Comparison of ENCODE assay signal across 19 cellular contexts in genomic region chr2:133139847-133140533, GRCh38.
A peak's percentile ranks its signal among the peaks of the same experiment; 100 is the strongest.
DNase-seq lines count a peak whose midpoint lies in the region; ATAC-seq and TF ChIP-seq lines count a peak whose summit lies in the region.
"Had no signal": no experiment of that assay in that cellular context is flagged by ENCODE, and none has a peak within 500 bp of the region (broad histone marks: within the 10 kb centered on the region; RNA-seq: fewer than 3 reads in every experiment).

No MANE protein-coding gene starts in this region.

- H3K4me3 Mint-ChIP-seq in GM23338 (peak overlapping the region; percentile 28), WTC11 (peak overlapping the region; percentile 29)
- H3K4me3 Mint-ChIP-seq: activated T-cell treated with anti-CD3 and anti-CD28 coated beads, Interleukin-2, amount 50 U/mL, for 4 hours; immature natural killer cell; mesothelial cell of epicardium; T-helper 2 cell treated with Interferon-gamma antibody and Interleukin-4, amounts not matched to agents 5 μg/mL and 100 μg/mL, for 36 hours had no signal

- H2AFZ ChIP-seq in ACC112 (ENCODE audit: low read length, unreplicated experiment) = peak overlapping the region; percentile 69
- H2AFZ ChIP-seq in GM23338 = no peak overlapping the region
- H2AFZ ChIP-seq: parathyroid adenoma had no signal

- H3K27ac Mint-ChIP-seq in GM23338 = no peak overlapping the region
- H3K27ac Mint-ChIP-seq in WTC11 = no peak overlapping the region
- H3K27ac Mint-ChIP-seq: immature natural killer cell; mesothelial cell of epicardium; T-helper 2 cell treated with Interferon-gamma antibody and Interleukin-4, amounts not matched to agents 5 μg/mL and 100 μg/mL, for 36 hours had no signal

- H3K9me3 ChIP-seq in left ventricle myocardium inferior (replicated peaks) = no peaks in the 10 kb centered on the region
- H3K9me3 ChIP-seq: adrenal gland, thoracic aorta had no signal

- intact Hi-C loops in left ventricle myocardium inferior (cut with micrococcal nuclease) = no loop called here

- no peaks in the 10 kb centered on the region for H3F3A ChIP-seq in GM23338 (replicated peaks; ENCODE audit: low read depth)

- H3K4me3 ChIP-seq in ACC112 (ENCODE audit: low read depth, low read length) = peak overlapping the region; percentile 62; the same call in 1 of the 2 replicates
- 0 out of 2 replicates have a peak overlapping the region, but pooled peaks have one; percentile 2 for H3K4me3 ChIP-seq in GM23338
- H3K4me3 ChIP-seq in left ventricle myocardium inferior = no peak overlapping the region
- H3K4me3 ChIP-seq: adrenal gland, thoracic aorta had no signal

- TF ChIP-seq CTCF in GM23338 (conservative IDR thresholded peaks at IDR 0.05; ENCODE audit: low read depth in 2 of 2) = no peak
- TF ChIP-seq CTCF in WTC11 (IDR thresholded peaks at IDR 0.05) = no peak
- no peak for TF ChIP-seq CTCF in left ventricle myocardium inferior (IDR thresholded peaks at IDR 0.05; ENCODE audit: borderline replicate concordance)

- DNase-seq in GM23338 (ENCODE audit: low spot score) = peak; percentile 62
- no peak for DNase-seq in WTC11 (ENCODE audit: low spot score)
- peak; percentile 22 for DNase-seq in inferior parietal cortex (ENCODE audit: extremely low spot score)
- DNase-seq in left ventricle myocardium inferior = no peak
- no peak for DNase-seq in NCI-H446 (lab: John Stamatoyannopoulos, UW)
- DNase-seq in activated gamma-delta T cell (lab: John Stamatoyannopoulos, UW) = no peak
- no peak for DNase-seq in D341Med (ENCODE audit: low spot score)
- DNase-seq: activated CD4-positive, alpha-beta T cell treated with anti-CD3 and anti-CD28 coated beads for 4 hours; activated T-cell treated with anti-CD3 and anti-CD28 coated beads, Interleukin-2, amount 50 U/mL, for 4 hours; adrenal gland; immature natural killer cell; NCI-H446 treated with DMSO at 0.1 percent for 48 hours; stimulated activated CD4-positive, alpha-beta T cell treated with anti-CD3 and anti-CD28 coated beads, Interleukin-12 subunit alpha, Interleukin-12 subunit beta, amount 100 ng/mL, for 4 hours had no signal

- H3K9me3 Mint-ChIP-seq in GM23338 (no peaks in the 10 kb centered on the region), WTC11 (no peaks in the 10 kb centered on the region)
- H3K9me3 Mint-ChIP-seq: mesothelial cell of epicardium had no signal

- no peaks in the 10 kb centered on the region for H3K27me3 ChIP-seq in ACC112 (ENCODE audit: insufficient read depth, low read length)
- peaks cover 9% of the 10 kb centered on the region; the same call in 1 of the 2 replicates for H3K27me3 ChIP-seq in GM23338 (ENCODE audit: insufficient read depth)
- H3K27me3 ChIP-seq in left ventricle myocardium inferior (ENCODE audit: low read depth) = no peaks in the 10 kb centered on the region
- H3K27me3 ChIP-seq: adrenal gland had no signal

- H3K4me2 ChIP-seq in GM23338 = peak overlapping the region; percentile 34

- H3K4me1 ChIP-seq in ACC112 (ENCODE audit: control insufficient read depth, insufficient read depth, low read length, unreplicated experiment) = no peaks in the 10 kb centered on the region
- H3K4me1 ChIP-seq in GM23338 (ENCODE audit: insufficient read depth) = peaks cover 27% of the 10 kb centered on the region
- H3K4me1 ChIP-seq in left ventricle myocardium inferior = no peaks in the 10 kb centered on the region
- H3K4me1 ChIP-seq: adrenal gland had no signal

- H3K27me3 Mint-ChIP-seq in GM23338 (ENCODE audit: insufficient read depth, low read depth, poor library complexity) (peaks cover 11% of the 10 kb centered on the region), WTC11 (ENCODE audit: low read depth) (peaks cover 50% of the 10 kb centered on the region)

- POLR2A ChIA-PET in WTC11 (lab: Charles Lee) = interaction anchor here (0.6 to 1.0 kb wide), 2 partner anchors 10 to 872 kb away, joined by 3 read pairs; no protein-coding TSS in a partner anchor

- CTCF ChIA-PET in WTC11 (lab: Charles Lee) = interaction anchor here (0.9 to 1.5 kb wide), 2 partner anchors 31 to 228 kb away, joined by 3 to 6 read pairs; no protein-coding TSS in a partner anchor

- no peaks in the 10 kb centered on the region for H4K20me1 ChIP-seq in GM23338 (replicated peaks; ENCODE audit: insufficient read depth)

- peak; percentile 85 for ATAC-seq in GM23338
- peak; percentile 67 for ATAC-seq in WTC11
- ATAC-seq: activated T-cell treated with anti-CD3 and anti-CD28 coated beads, Interleukin-2, amount 50 U/mL, for 4 hours; Panc1 had no signal

- no peaks in the 10 kb centered on the region for H3K9me2 ChIP-seq in GM23338 (ENCODE audit: insufficient read depth)

- H3K79me2 ChIP-seq in ACC112 (ENCODE audit: control insufficient read depth, insufficient read depth, low read length, unreplicated experiment) = no peaks in the 10 kb centered on the region
- H3K79me2 ChIP-seq in GM23338 (replicated peaks; ENCODE audit: insufficient read depth) = no peaks in the 10 kb centered on the region
- H3K79me2 ChIP-seq: parathyroid adenoma had no signal

- H3K36me3 ChIP-seq in ACC112 (ENCODE audit: insufficient read depth, low read length) (no peaks in the 10 kb centered on the region), GM23338 (ENCODE audit: insufficient read depth) (no peaks in the 10 kb centered on the region), left ventricle myocardium inferior (no peaks in the 10 kb centered on the region)
- H3K36me3 ChIP-seq: adrenal gland, thoracic aorta had no signal

- no peaks in the 10 kb centered on the region for H3K36me3 Mint-ChIP-seq in GM23338 (ENCODE audit: low read depth)
- no peaks in the 10 kb centered on the region for H3K36me3 Mint-ChIP-seq in WTC11
- H3K36me3 Mint-ChIP-seq: immature natural killer cell, mesothelial cell of epicardium had no signal

- H3K4me1 Mint-ChIP-seq in GM23338 = peaks cover 45% of the 10 kb centered on the region
- H3K4me1 Mint-ChIP-seq in WTC11 = peaks cover 48% of the 10 kb centered on the region
- H3K4me1 Mint-ChIP-seq: immature natural killer cell, mesothelial cell of epicardium had no signal

- H3K27ac ChIP-seq in ACC112 (ENCODE audit: low read depth, low read length) (no peak overlapping the region), GM23338 (ENCODE audit: low read depth) (no peak overlapping the region), left ventricle myocardium inferior (replicated peaks) (no peak overlapping the region)
- H3K27ac ChIP-seq: adrenal gland, parathyroid adenoma, thoracic aorta had no signal

TF ChIP-seq in GM23338, 12 proteins besides CTCF, POLR2A, EP300 and RAD21:
- TF ChIP-seq NANOG (IDR thresholded peaks at IDR 0.05; ENCODE audit: borderline replicate concordance) (peak; percentile 95), JUNB (IDR thresholded peaks at IDR 0.05; ENCODE audit: unreplicated experiment) (no peak), EZH2 (IDR thresholded peaks at IDR 0.05; ENCODE audit: low read depth, unreplicated experiment) (no peak)

TF ChIP-seq in WTC11, 78 proteins besides CTCF, POLR2A, EP300 and RAD21:
- TF ChIP-seq, protein P1, sequence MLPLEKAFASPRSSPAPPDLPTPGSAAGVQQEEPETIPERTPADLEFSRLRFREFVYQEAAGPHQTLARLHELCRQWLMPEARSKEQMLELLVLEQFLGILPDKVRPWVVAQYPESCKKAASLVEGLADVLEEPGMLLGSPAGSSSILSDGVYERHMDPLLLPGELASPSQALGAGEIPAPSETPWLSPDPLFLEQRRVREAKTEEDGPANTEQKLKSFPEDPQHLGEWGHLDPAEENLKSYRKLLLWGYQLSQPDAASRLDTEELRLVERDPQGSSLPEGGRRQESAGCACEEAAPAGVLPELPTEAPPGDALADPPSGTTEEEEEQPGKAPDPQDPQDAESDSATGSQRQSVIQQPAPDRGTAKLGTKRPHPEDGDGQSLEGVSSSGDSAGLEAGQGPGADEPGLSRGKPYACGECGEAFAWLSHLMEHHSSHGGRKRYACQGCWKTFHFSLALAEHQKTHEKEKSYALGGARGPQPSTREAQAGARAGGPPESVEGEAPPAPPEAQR (CRISPR knock-in tag; IDR thresholded peaks at IDR 0.05) = no peak
- peak; percentile 69; the same call in 1 of the 2 replicates for TF ChIP-seq ZMAT4 (CRISPR knock-in tag; IDR thresholded peaks at IDR 0.05)
- TF ChIP-seq TCF7 (CRISPR knock-in tag; IDR thresholded peaks at IDR 0.05; ENCODE audit: low read depth) = no peak

Comparison
In these comparisons a context has a peak if more than half of its experiments do, and no peak if none do; other contexts are left out.
1. DNase-seq: peak in GM23338 (single experiment) and inferior parietal cortex (single experiment); none in WTC11 (single experiment), left ventricle myocardium inferior (single experiment), NCI-H446 (0 of 2), activated gamma-delta T cell (single experiment) and D341Med (single experiment).